ENCODE assay signal across 8 cellular contexts in genomic region chr17:48804936-48805411, GRCh38.
DNase-seq lines count a peak whose midpoint lies in the region; ATAC-seq and TF ChIP-seq lines count a peak whose summit lies in the region.

No MANE protein-coding gene starts in this region.

- in situ Hi-C loops in T47D (cut with HindIII; ENCODE audit: low pct_unique_long_range_greater_than_20kb, low sequenced_read_pairs), result no loop called here

- ATAC-seq in HG03432 (IDR thresholded peaks at IDR 0.05; ENCODE audit: unreplicated experiment), result no peak

- DNase-seq in NCI-H524 (lab: John Stamatoyannopoulos, UW) (peak; percentile 47 to 72), NCI-H524 treated with DMSO at 0.1 percent for 48 hours (lab: John Stamatoyannopoulos, UW) (no peak), NCI-H128 (lab: John Stamatoyannopoulos, UW; ENCODE audit: unreplicated experiment) (peak; percentile 41), WERI-Rb-1 (peak; percentile 87), T47D (ENCODE audit: low read depth in 1 of 2, low spot score in 1 of 2) (peak; percentile 75 to 79), iris pigment epithelial cell (ENCODE audit: low read depth) (peak; percentile 35)
- DNase-seq in stimulated activated CD4-positive, alpha-beta T cell treated with anti-CD3 and anti-CD28 coated beads, Interleukin-1b, Interleukin-23, amount 100 ng/mL, for 4 hours (ENCODE audit: low read depth in 2 of 2), result peak; percentile 62 to 66

- no peak overlapping the region for H3K4me3 ChIP-seq in WERI-Rb-1 (ENCODE audit: low read depth, low read length)

- H3K36me3 ChIP-seq in WERI-Rb-1, result no peaks in the 10 kb centered on the region

- H3K27me3 ChIP-seq in WERI-Rb-1 (ENCODE audit: insufficient read depth, low read depth, severe bottlenecking), result peaks cover 17% of the 10 kb centered on the region

- no peak overlapping the region for H3K27ac ChIP-seq in WERI-Rb-1

- peak; percentile 96 for TF ChIP-seq CTCF in WERI-Rb-1 (IDR thresholded peaks at IDR 0.05; ENCODE audit: low read depth, low read length)

- H3K9me3 ChIP-seq in WERI-Rb-1 (ENCODE audit: severe bottlenecking), result no peaks in the 10 kb centered on the region
